Comparison of ENCODE assay signal across 8 cellular contexts in the genomic region with DNA sequence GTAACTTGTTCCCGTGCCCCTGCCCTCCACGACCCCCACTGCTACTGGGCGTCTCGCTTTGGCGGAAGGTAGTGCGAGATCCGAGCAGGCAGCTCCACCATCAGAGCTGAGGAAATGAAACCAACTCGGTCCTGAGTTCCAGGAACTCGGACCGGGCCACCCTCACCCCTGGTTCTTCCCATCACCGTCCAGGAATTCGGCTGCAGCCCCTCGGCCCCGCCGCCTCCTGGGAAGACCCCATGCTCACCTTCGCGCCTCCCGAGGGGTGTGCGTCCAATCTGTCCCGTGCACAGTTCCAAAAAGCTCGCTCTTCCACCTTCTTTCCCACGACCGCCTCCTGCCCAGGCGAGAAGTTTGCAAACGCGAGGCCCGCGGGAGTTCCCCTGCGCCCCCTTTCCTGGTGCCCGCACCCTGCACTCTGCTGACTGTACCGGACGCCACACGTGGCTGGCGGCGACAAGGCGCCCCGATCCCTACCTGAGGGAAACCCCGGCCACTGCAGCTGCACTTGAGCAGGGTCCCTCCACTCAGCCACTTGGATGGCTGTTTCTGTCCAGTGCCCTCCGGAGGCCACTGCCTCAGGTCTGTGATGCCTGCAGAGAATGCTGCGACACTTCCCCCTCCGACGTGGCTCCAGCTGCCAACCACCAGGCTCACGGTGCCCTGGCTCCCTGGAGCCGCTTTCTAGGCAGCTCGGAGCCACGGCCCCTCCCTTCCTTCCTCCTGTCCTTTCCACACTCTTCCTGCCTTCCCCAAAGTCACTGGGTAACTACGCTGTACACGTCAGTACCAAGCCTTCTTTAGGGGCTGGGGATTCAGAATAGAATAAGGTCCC. TPM values are rescaled to one million over a fixed set of nuclear protein-coding genes. Genes with fewer than 3 reads are reported as not detected.
DNase-seq lines count a peak whose midpoint lies in the region; ATAC-seq and TF ChIP-seq lines count a peak whose summit lies in the region.

A gene (minus strand): TSS at position 657 of the 835 bp plus-strand sequence. CDS start 5,105 bp downstream, outside the sequence.

- H3K27me3 ChIP-seq in ACC112 (ENCODE audit: insufficient read depth, low read length) (no peaks in the 10 kb centered on the region), prostate gland (replicated peaks; ENCODE audit: insufficient read depth) (no peaks in the 10 kb centered on the region), uterus (no peaks in the 10 kb centered on the region)

- H3K79me2 ChIP-seq in ACC112 (ENCODE audit: control insufficient read depth, insufficient read depth, low read length, unreplicated experiment): peaks cover 44% of the 10 kb centered on the region

- ATAC-seq in GM18858 (IDR thresholded peaks at IDR 0.05; ENCODE audit: unreplicated experiment): peak; percentile 24
- ATAC-seq in HG03139 (IDR thresholded peaks at IDR 0.05; ENCODE audit: unreplicated experiment): peak; percentile 38

- 1% methylated on average over 48 of the region's 48 CpGs for WGBS in prostate gland

- H3K27ac ChIP-seq in ACC112 (ENCODE audit: low read depth, low read length): peak within 1 kb of the TSS; percentile 98
- peak within 1 kb of the TSS; percentile 62 to 70 for H3K27ac ChIP-seq in prostate gland
- H3K27ac ChIP-seq in uterus: peak within 1 kb of the TSS; percentile 74 to 83

- H3K36me3 ChIP-seq in ACC112 (ENCODE audit: insufficient read depth, low read length) (no peaks in the 10 kb centered on the region; the same call in 1 of the 2 replicates), prostate gland (no peaks in the 10 kb centered on the region), uterus (no peaks in the 10 kb centered on the region)

- H3K9me3 ChIP-seq in prostate gland: no peaks in the 10 kb centered on the region
- no peaks in the 10 kb centered on the region for H3K9me3 ChIP-seq in uterus

- H3K4me3 ChIP-seq in ACC112 (ENCODE audit: low read depth, low read length): peak within 1 kb of the TSS; percentile 100
- peak within 1 kb of the TSS; percentile 39 to 57 for H3K4me3 ChIP-seq in prostate gland
- H3K4me3 ChIP-seq in uterus: peak within 1 kb of the TSS; percentile 62 to 71

- TF ChIP-seq CTCF in prostate gland (IDR thresholded peaks at IDR 0.05) (peak in 1 of 4 experiments; percentile 29), uterus (IDR thresholded peaks at IDR 0.05) (no peak)

- H3K4me1 ChIP-seq in ACC112 (ENCODE audit: control insufficient read depth, insufficient read depth, low read length, unreplicated experiment) (peaks cover 20% of the 10 kb centered on the region), prostate gland (replicated peaks) (no peaks in the 10 kb centered on the region), uterus (no peaks in the 10 kb centered on the region)

- peak; percentile 48 for TF ChIP-seq POLR2A in prostate gland (IDR thresholded peaks at IDR 0.05)
- peak; percentile 31 to 35 for TF ChIP-seq POLR2A in uterus (IDR thresholded peaks at IDR 0.05)

- intact Hi-C loops in prostate gland (cut with DNase I): loop anchor here (10.0 kb wide), 1 partner anchor 414 kb away; a partner anchor contains a TSS
- intact Hi-C loops in uterus (cut with DNase I; ENCODE audit: low total_unique reads): no loop called here

- H2AFZ ChIP-seq in ACC112 (ENCODE audit: low read length, unreplicated experiment): peak within 1 kb of the TSS; percentile 91

- DNase-seq in RPMI8226 (peak; percentile 80), activated gamma-delta T cell (lab: John Stamatoyannopoulos, UW) (peak; percentile 56), glomerular visceral epithelial cell (ENCODE audit: extremely low spot score) (peak; percentile 52), prostate gland (ENCODE audit: low spot score) (peak; percentile 29), uterus (peak; percentile 23 to 40)

RNA-seq across cellular contexts. Expression of the gene that starts here (rescaled TPM):
- total RNA-seq in prostate gland: 1 to 10 TPM; 7.0 to 8.6 TPM
- total RNA-seq in uterus: 10 to 100 TPM in 1 of 4 donors, 1 to 10 TPM in 3; 3.8 to 19.4 (median 7.6) TPM

Comparison
In these comparisons a context has a peak if more than half of its experiments do, and no peak if none do; other contexts are left out.
1. Peak in every context shown above with its lines: DNase-seq, ATAC-seq, H3K4me3 ChIP-seq and H3K27ac ChIP-seq.
2. H3K4me3 ChIP-seq: peak in every context shown above with its lines; median percentile 100 in ACC112; 66 in uterus; 48 in prostate gland.
3. DNase-seq: peak in every context shown above with its lines; median percentile 80 in RPMI8226; 56 in activated gamma-delta T cell; 52 in glomerular visceral epithelial cell; 32 in uterus; 29 in prostate gland.